Comparison of ENCODE assay signal across 15 cellular contexts in genomic region chr6:99589907-99590493, GRCh38. TPM values are rescaled to one million over a fixed set of nuclear protein-coding genes. Genes with fewer than 3 reads are reported as not detected.
DNase-seq lines count a peak whose midpoint lies in the region; ATAC-seq and TF ChIP-seq lines count a peak whose summit lies in the region.
"Had no signal": no experiment of that assay in that cellular context is flagged by ENCODE, and none has a peak within 500 bp of the region (broad histone marks: within the 10 kb centered on the region; RNA-seq: fewer than 3 reads in every experiment).

No MANE protein-coding gene starts in this region.

- H3K36me3 Mint-ChIP-seq in CD4-positive, alpha-beta memory T cell = peaks cover 0 to 2% of the 10 kb centered on the region in 2 donors
- H3K36me3 Mint-ChIP-seq in activated T-helper 17 cell treated with anti-CD3 and anti-CD28 coated beads, Interleukin-2, amount 50 U/mL, for 72 hours (ENCODE audit: low read depth) = no peaks in the 10 kb centered on the region
- no peaks in the 10 kb centered on the region for H3K36me3 Mint-ChIP-seq in mesothelial cell of epicardium

- CTCF ChIA-PET in CD4-positive, alpha-beta memory T cell (lab: Charles Lee; ENCODE audit: partially characterized antibody) = interaction anchor here (1.8 to 3.5 kb wide), 4 partner anchors 19 to 233 kb away, joined by 6 to 37 read pairs (median 15); partner anchors contain the start of gene CCNC

- no peaks in the 10 kb centered on the region for H3K9me3 ChIP-seq in CD4-positive, alpha-beta memory T cell (ENCODE audit: control insufficient read depth in 1 of 2, low read length in 2 of 2)
- no peaks in the 10 kb centered on the region for H3K9me3 ChIP-seq in DOHH2 (ENCODE audit: control insufficient read depth, insufficient read depth, low read length)
- H3K9me3 ChIP-seq: SJSA1 had no signal

- DNase-seq in CD4-positive, alpha-beta memory T cell = no peak
- no peak for DNase-seq in mesothelial cell of epicardium (ENCODE audit: low spot score in 2 of 2, unreplicated experiment in 2 of 2)
- DNase-seq in NCI-H2029 treated with DMSO at 0.1 percent for 48 hours (lab: John Stamatoyannopoulos, UW) = no peak
- DNase-seq in HPDE6-E6E7 (ENCODE audit: extremely low spot score) = no peak
- DNase-seq: activated CD8-positive, alpha-beta memory T cell treated with anti-CD3 and anti-CD28 coated beads, Interleukin-2, amount 50 U/mL, for 48 hours; dermis blood vessel endothelial cell; hippocampal formation; KG1 had no signal

- no peak overlapping the region for H3K4me3 ChIP-seq in CD4-positive, alpha-beta memory T cell (ENCODE audit: low read length in 2 of 2)
- H3K4me3 ChIP-seq in DOHH2 (ENCODE audit: low read length) = no peak overlapping the region; the same call in 1 of the 2 replicates
- H3K4me3 ChIP-seq: SJSA1 had no signal

- H3K36me3 ChIP-seq in CD4-positive, alpha-beta memory T cell (ENCODE audit: insufficient read depth, low read length) = no peaks in the 10 kb centered on the region
- H3K36me3 ChIP-seq in DOHH2 (ENCODE audit: control insufficient read depth, low read length) = no peaks in the 10 kb centered on the region
- H3K36me3 ChIP-seq: SJSA1 had no signal

- peaks cover 36% of the 10 kb centered on the region for H3K27me3 ChIP-seq in CD4-positive, alpha-beta memory T cell (ENCODE audit: insufficient read depth, low read length)
- H3K27me3 ChIP-seq in DOHH2 (ENCODE audit: control insufficient read depth, low read length) = peaks cover 71% of the 10 kb centered on the region

- no peaks in the 10 kb centered on the region for H3K79me2 ChIP-seq in DOHH2 (ENCODE audit: control insufficient read depth, low read length)

- H3K9me3 Mint-ChIP-seq in CD4-positive, alpha-beta memory T cell = peaks cover 0 to 7% (median 4%) of the 10 kb centered on the region in 8 donors
- H3K9me3 Mint-ChIP-seq in activated T-helper 17 cell treated with anti-CD3 and anti-CD28 coated beads, Interleukin-2, amount 50 U/mL, for 72 hours = no peaks in the 10 kb centered on the region
- H3K9me3 Mint-ChIP-seq in mesothelial cell of epicardium = no peaks in the 10 kb centered on the region

- H3K27ac Mint-ChIP-seq in CD4-positive, alpha-beta memory T cell = no peak overlapping the region
- H3K27ac Mint-ChIP-seq in activated T-helper 17 cell treated with anti-CD3 and anti-CD28 coated beads, Interleukin-2, amount 50 U/mL, for 72 hours = no peak overlapping the region
- H3K27ac Mint-ChIP-seq in mesothelial cell of epicardium = no peak overlapping the region

- no peak for TF ChIP-seq CTCF in DOHH2 (IDR thresholded peaks at IDR 0.05; ENCODE audit: low read depth, low read length, poor library complexity, severe bottlenecking)
- TF ChIP-seq CTCF in mesothelial cell of epicardium (IDR thresholded peaks at IDR 0.05; ENCODE audit: unreplicated experiment) = no peak

- H3F3A ChIP-seq in DOHH2 (ENCODE audit: control insufficient read depth, insufficient read depth) = no peaks in the 10 kb centered on the region

- no peaks in the 10 kb centered on the region; the same call in 1 of the 2 replicates for H4K20me1 ChIP-seq in DOHH2 (ENCODE audit: control insufficient read depth, insufficient read depth, low read depth, low read length)

- H3K4me2 ChIP-seq in DOHH2 (ENCODE audit: low read length) = peak overlapping the region; percentile 70; the same call in 1 of the 2 replicates

- POLR2A ChIA-PET in CD4-positive, alpha-beta memory T cell (lab: Charles Lee; ENCODE audit: partially characterized antibody) = interaction anchor here (0.9 to 1.8 kb wide), 8 partner anchors 17 to 94 kb away, joined by 3 to 12 read pairs (median 4); partner anchors contain the start of gene CCNC

- peaks cover 20 to 45% (median 28%) of the 10 kb centered on the region in 4 donors for H3K4me1 Mint-ChIP-seq in CD4-positive, alpha-beta memory T cell
- peaks cover 12% of the 10 kb centered on the region for H3K4me1 Mint-ChIP-seq in activated T-helper 17 cell treated with anti-CD3 and anti-CD28 coated beads, Interleukin-2, amount 50 U/mL, for 72 hours
- peaks cover 9% of the 10 kb centered on the region for H3K4me1 Mint-ChIP-seq in mesothelial cell of epicardium

- H3K4me1 ChIP-seq in CD4-positive, alpha-beta memory T cell (ENCODE audit: insufficient read depth, low read length) = peaks cover 37% of the 10 kb centered on the region
- H3K4me1 ChIP-seq in DOHH2 (ENCODE audit: control insufficient read depth, low read length) = 0 out of 2 replicates have a peak, but pooled peaks cover 8% of the 10 kb centered on the region

- intact Hi-C loops in CD4-positive, alpha-beta memory T cell (cut with micrococcal nuclease) = loop anchor here (1.0 to 2.0 kb wide), 3 partner anchors 12 to 509 kb away; no protein-coding TSS in a partner anchor

- H3K27me3 Mint-ChIP-seq in CD4-positive, alpha-beta memory T cell = peaks cover 43 to 44% of the 10 kb centered on the region in 2 donors
- peaks cover 44% of the 10 kb centered on the region for H3K27me3 Mint-ChIP-seq in activated T-helper 17 cell treated with anti-CD3 and anti-CD28 coated beads, Interleukin-2, amount 50 U/mL, for 72 hours
- peaks cover 90% of the 10 kb centered on the region for H3K27me3 Mint-ChIP-seq in mesothelial cell of epicardium (ENCODE audit: low read depth)

- no peaks in the 10 kb centered on the region for H3K9me2 ChIP-seq in DOHH2 (replicated peaks; ENCODE audit: control insufficient read depth, low read length)

- H3K4me3 Mint-ChIP-seq in CD4-positive, alpha-beta memory T cell = peak overlapping the region; percentile 43 to 92 (median 89)
- peak overlapping the region; percentile 82 for H3K4me3 Mint-ChIP-seq in activated T-helper 17 cell treated with anti-CD3 and anti-CD28 coated beads, Interleukin-2, amount 50 U/mL, for 72 hours
- H3K4me3 Mint-ChIP-seq in mesothelial cell of epicardium = peak overlapping the region; percentile 26

- H3K27ac ChIP-seq in CD4-positive, alpha-beta memory T cell (ENCODE audit: low read depth, low read length) = no peak overlapping the region
- no peak overlapping the region for H3K27ac ChIP-seq in DOHH2 (ENCODE audit: low read depth, low read length)
- H3K27ac ChIP-seq: SJSA1 had no signal

- no peak for ATAC-seq in activated T-helper 17 cell treated with anti-CD3 and anti-CD28 coated beads, Interleukin-2, amount 50 U/mL, for 72 hours (replicated peaks)
- no peak for ATAC-seq in HG02763 (IDR thresholded peaks at IDR 0.05; ENCODE audit: unreplicated experiment)

RNA-seq across cellular contexts. Expression of gene PRDM13, which starts 16.6 kb away (rescaled TPM):
- total RNA-seq in CD4-positive, alpha-beta memory T cell = not detected
- not detected for polyA plus RNA-seq in CD4-positive, alpha-beta memory T cell
- total RNA-seq in activated T-helper 17 cell treated with anti-CD3 and anti-CD28 coated beads, Interleukin-2, amount 50 U/mL, for 72 hours = not detected
- not detected in 3 replicates for total RNA-seq in mesothelial cell of epicardium
- total RNA-seq: aorta, dermis blood vessel endothelial cell, fibroblast of lung, mucosa of gallbladder, SJSA1 had no signal
- polyA plus RNA-seq: aorta, fibroblast of lung had no signal

RNA-seq across cellular contexts. Expression of gene CCNC, which starts 21.5 kb away (rescaled TPM):
- total RNA-seq in CD4-positive, alpha-beta memory T cell = 10 to 100 TPM; 41.3 to 42.7 TPM
- polyA plus RNA-seq in CD4-positive, alpha-beta memory T cell = 10 to 100 TPM; 46.4 to 76.6 TPM
- 10 to 100 TPM; 33.2 to 51.1 TPM for total RNA-seq in activated T-helper 17 cell treated with anti-CD3 and anti-CD28 coated beads, Interleukin-2, amount 50 U/mL, for 72 hours
- 51.9 to 55.5 TPM (median 54.3 TPM) in 3 replicates for total RNA-seq in mesothelial cell of epicardium

Comparison
In these comparisons a context has a peak if more than half of its experiments do, and no peak if none do; other contexts are left out.
1. H3K4me3 Mint-ChIP-seq: peak in every context shown above with its lines; median percentile 89 in CD4-positive, alpha-beta memory T cell; 82 in activated T-helper 17 cell treated with anti-CD3 and anti-CD28 coated beads, Interleukin-2, amount 50 U/mL, for 72 hours; 26 in mesothelial cell of epicardium.